8 cellular contexts compared by ENCODE assay signal in genomic region chr15:55196011-55196410, GRCh38. TPM values are rescaled to one million over a fixed set of nuclear protein-coding genes. Genes with fewer than 3 reads are reported as not detected.
A peak's percentile ranks its signal among the peaks of the same experiment; 100 is the strongest.
DNase-seq lines count a peak whose midpoint lies in the region; ATAC-seq and TF ChIP-seq lines count a peak whose summit lies in the region.

No MANE protein-coding gene starts in this region.

- intact Hi-C loops in Panc1 (cut with micrococcal nuclease; ENCODE audit: unreplicated experiment), result no loop called here

- BruUV-seq in Panc1 (replicated peaks; lab: Mats Ljungman, UMichigan), result no TSS peak

- H3K4me3 ChIP-seq in GM12864 (ENCODE audit: low read depth, low read length) (peak overlapping the region; percentile 93), Panc1 (ENCODE audit: low read depth in 2 of 2, low read length in 2 of 2) (peak overlapping the region; percentile 74 to 98), foreskin fibroblast (ENCODE audit: low read depth in 1 of 2, low read length in 2 of 2) (peak overlapping the region; percentile 94 to 98), skeletal muscle cell (ENCODE audit: low read depth, low read length) (peak overlapping the region; percentile 96)

- ATAC-seq in Panc1, result no peak
- no peak for ATAC-seq in HG02840 (IDR thresholded peaks at IDR 0.05; ENCODE audit: low FRiP score, unreplicated experiment)
- ATAC-seq in esophagus mucosa, result no peak
- ATAC-seq in HG03571 (IDR thresholded peaks at IDR 0.05; ENCODE audit: unreplicated experiment), result no peak

- peak overlapping the region; percentile 97 for H3K27ac ChIP-seq in Panc1 (ENCODE audit: low read length)

- in situ Hi-C loops in Panc1 (cut with HindIII; ENCODE audit: low pct_unique_long_range_greater_than_20kb, low sequenced_read_pairs), result no loop called here

- H3K27me3 ChIP-seq in Panc1 (ENCODE audit: control insufficient read depth, insufficient read depth, low read length), result no peaks in the 10 kb centered on the region

- TF ChIP-seq CTCF in GM12864 (IDR thresholded peaks at IDR 0.05; ENCODE audit: low read depth, low read length, missing control alignments) (no peak), Panc1 (IDR thresholded peaks at IDR 0.05) (no peak), foreskin fibroblast (IDR thresholded peaks at IDR 0.05; ENCODE audit: low read depth, low read length) (no peak)

- peaks cover 20% of the 10 kb centered on the region; the same call in 1 of the 2 replicates for H3K4me1 ChIP-seq in Panc1 (ENCODE audit: control insufficient read depth, insufficient read depth, low read length)

- CTCF ChIA-PET in Panc1 (lab: Charles Lee), result no interaction called here

- H3K9me3 ChIP-seq in Panc1 (ENCODE audit: control insufficient read depth, insufficient read depth, low read depth, low read length), result no peaks in the 10 kb centered on the region; the same call in 1 of the 2 replicates

- no peak for DNase-seq in GM12864 (ENCODE audit: low read depth)
- DNase-seq in Panc1 (ENCODE audit: low read depth, low spot score), result no peak
- DNase-seq in foreskin fibroblast, result no peak
- DNase-seq in skeletal muscle cell (ENCODE audit: low read depth), result no peak
- no peak for DNase-seq in NCI-H446 treated with DMSO at 0.1 percent for 48 hours (lab: John Stamatoyannopoulos, UW)

- POLR2A ChIA-PET in Panc1 (lab: Charles Lee), result no interaction called here

- peaks cover 24% of the 10 kb centered on the region for H3K36me3 ChIP-seq in Panc1 (ENCODE audit: control insufficient read depth, insufficient read depth, low read length)

RNA-seq across cellular contexts. Expression of gene RSL24D1, which starts 0.7 kb away (rescaled TPM):
- total RNA-seq in Panc1 (2021; ENCODE audit: unreplicated experiment) (59.8 TPM), esophagus mucosa (47.7 TPM)
- polyA plus RNA-seq in Panc1 (2012; ENCODE audit: insufficient read length), result 52.0 TPM
